ENCODE assay signal across 18 cellular contexts in the genomic region with DNA sequence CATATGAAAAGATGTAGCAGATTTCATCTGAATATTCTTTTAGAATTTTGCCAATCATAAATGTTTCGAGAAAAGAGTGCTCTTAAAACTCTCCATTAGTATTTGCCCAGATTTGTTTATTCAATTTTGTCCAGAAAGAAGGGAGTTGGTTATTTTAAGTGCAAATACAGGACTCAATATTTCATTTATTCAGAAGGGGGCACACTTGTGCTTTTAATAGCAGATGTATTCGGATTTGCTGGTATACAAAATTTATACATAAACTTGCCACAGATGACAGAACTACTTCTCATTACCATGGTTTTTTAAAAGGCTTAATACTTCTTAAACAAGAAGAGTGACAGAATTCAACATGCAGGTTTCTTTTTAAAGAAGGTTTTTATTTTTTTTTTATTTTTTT.
DNase-seq lines count a peak whose midpoint lies in the region; ATAC-seq and TF ChIP-seq lines count a peak whose summit lies in the region.
"Had no signal": no experiment of that assay in that cellular context is flagged by ENCODE, and none has a peak within 500 bp of the region (broad histone marks: within the 10 kb centered on the region; RNA-seq: fewer than 3 reads in every experiment).

No MANE protein-coding gene starts in this region.

- no peaks in the 10 kb centered on the region for H3K79me2 ChIP-seq in HCT116 (ENCODE audit: insufficient read depth, low read length)
- no peaks in the 10 kb centered on the region for H3K79me2 ChIP-seq in OCI-LY7 (ENCODE audit: insufficient read depth, low read depth, low read length)
- H3K79me2 ChIP-seq: parathyroid adenoma had no signal

- H3K27me3 ChIP-seq in HCT116 (ENCODE audit: insufficient read depth, low read length) = no peaks in the 10 kb centered on the region
- H3K27me3 ChIP-seq: gastroesophageal sphincter had no signal

- BruUV-seq in HCT116 (replicated peaks; lab: Mats Ljungman, UMichigan) (no TSS peak), OCI-LY7 (replicated peaks; lab: Mats Ljungman, UMichigan) (no TSS peak)

- ATAC-seq in HCT116 = no peak
- ATAC-seq: gastroesophageal sphincter had no signal

- POLR2A ChIA-PET in HCT116 (lab: Charles Lee) = no interaction called here
- POLR2A ChIA-PET in OCI-LY7 (lab: Charles Lee) = interaction anchor here (0.5 to 0.6 kb wide), 2 partner anchors 83 to 227 kb away, joined by 3 to 4 read pairs; no protein-coding TSS in a partner anchor

- CTCF ChIA-PET in HCT116 (lab: Charles Lee) = no interaction called here
- CTCF ChIA-PET in OCI-LY7 (lab: Charles Lee; ENCODE audit: unreplicated experiment) = no interaction called here

- H3K36me3 ChIP-seq in HCT116 (ENCODE audit: control insufficient read depth in 1 of 2, insufficient read depth in 2 of 2, low read length in 2 of 2) = no peaks in the 10 kb centered on the region
- no peaks in the 10 kb centered on the region for H3K36me3 ChIP-seq in OCI-LY7 (ENCODE audit: insufficient read depth, low read length)
- H3K36me3 ChIP-seq: gastroesophageal sphincter had no signal

- H3K27ac Mint-ChIP-seq in neural crest cell (ENCODE audit: unreplicated experiment) = no peak overlapping the region
- H3K27ac Mint-ChIP-seq in activated naive CD8-positive, alpha-beta T cell treated with anti-CD3 and anti-CD28 coated beads for 36 hours = no peak overlapping the region
- H3K27ac Mint-ChIP-seq: B cell had no signal

- H3K9me3 ChIP-seq in HCT116 (ENCODE audit: control insufficient read depth in 1 of 2, insufficient read depth in 1 of 2, low read depth in 1 of 2, low read length in 2 of 2) (no peaks in the 10 kb centered on the region), OCI-LY7 (ENCODE audit: low read length) (no peaks in the 10 kb centered on the region)
- H3K9me3 ChIP-seq: gastroesophageal sphincter had no signal

- no peaks in the 10 kb centered on the region for H3K27me3 Mint-ChIP-seq in neural crest cell (ENCODE audit: low read depth)
- H3K27me3 Mint-ChIP-seq in activated naive CD8-positive, alpha-beta T cell treated with anti-CD3 and anti-CD28 coated beads for 36 hours = no peaks in the 10 kb centered on the region

- H3K4me3 Mint-ChIP-seq in neural crest cell = no peak overlapping the region
- H3K4me3 Mint-ChIP-seq in activated naive CD8-positive, alpha-beta T cell treated with anti-CD3 and anti-CD28 coated beads for 36 hours = no peak overlapping the region
- H3K4me3 Mint-ChIP-seq: B cell had no signal

- no peak for TF ChIP-seq POLR2A in HCT116 (IDR thresholded peaks at IDR 0.05; ENCODE audit: borderline replicate concordance, extremely low read depth, insufficient read depth, insufficient read length)

- H3K9me2 ChIP-seq in HCT116 (ENCODE audit: insufficient read depth) (no peaks in the 10 kb centered on the region), OCI-LY7 (ENCODE audit: insufficient read depth, low read length) (no peaks in the 10 kb centered on the region)

- H3K27ac ChIP-seq in HCT116 (ENCODE audit: low read depth, low read length) = no peak overlapping the region
- no peak overlapping the region for H3K27ac ChIP-seq in OCI-LY7 (ENCODE audit: low read depth, low read length, poor library complexity, severe bottlenecking)
- H3K27ac ChIP-seq: gastroesophageal sphincter, parathyroid adenoma had no signal

- RAD21 ChIA-PET in HCT116 (lab: Charles Lee; ENCODE audit: low non-redundant PET in 1 of 2, low total read pairs in 2 of 2, uncharacterized antibody in 2 of 2, unreplicated experiment in 2 of 2) = no interaction called here

- H3K4me1 ChIP-seq in HCT116 (ENCODE audit: control insufficient read depth in 1 of 2, insufficient read depth in 2 of 2, low read length in 2 of 2) (no peaks in the 10 kb centered on the region), OCI-LY7 (ENCODE audit: insufficient read depth, low read length, poor library complexity, severe bottlenecking) (no peaks in the 10 kb centered on the region)
- H3K4me1 ChIP-seq: gastroesophageal sphincter, parathyroid adenoma had no signal

- no peak overlapping the region for H3K9ac ChIP-seq in HCT116 (ENCODE audit: low read length)
- H3K9ac ChIP-seq: parathyroid adenoma had no signal

- H3K36me3 Mint-ChIP-seq in neural crest cell (ENCODE audit: low read depth) = no peaks in the 10 kb centered on the region
- no peaks in the 10 kb centered on the region for H3K36me3 Mint-ChIP-seq in activated naive CD8-positive, alpha-beta T cell treated with anti-CD3 and anti-CD28 coated beads for 36 hours

- no peak overlapping the region for H3K4me2 ChIP-seq in HCT116 (ENCODE audit: low read length)
- no peak overlapping the region for H3K4me2 ChIP-seq in OCI-LY7 (ENCODE audit: low read length)

- H2AFZ ChIP-seq in HCT116 (ENCODE audit: low read depth, low read length, poor library complexity, severe bottlenecking) = no peak overlapping the region
- H2AFZ ChIP-seq in OCI-LY7 (ENCODE audit: low read length) = no peak overlapping the region
- H2AFZ ChIP-seq: parathyroid adenoma had no signal

- TF ChIP-seq CTCF in HCT116 (IDR thresholded peaks at IDR 0.05 in 2 of 3, conservative IDR thresholded peaks at IDR 0.05 in 1 of 3; ENCODE audit: borderline replicate concordance in 1 of 3, insufficient read depth in 1 of 3, low read depth in 2 of 3, low read length in 2 of 3) (no peak; a peak in 1 of 6 replicates), OCI-LY7 (conservative IDR thresholded peaks at IDR 0.05; ENCODE audit: low read length) (peak; percentile 43), choroid plexus epithelial cell (conservative IDR thresholded peaks at IDR 0.05; ENCODE audit: low read depth, low read length) (no peak), neural crest cell (conservative IDR thresholded peaks at IDR 0.05) (peak; percentile 43)

- intact Hi-C loops in HCT116 (cut with micrococcal nuclease) = loop anchor here (10.0 kb wide), 1 partner anchor 1366 kb away; no protein-coding TSS in a partner anchor
- intact Hi-C loops in OCI-LY7 (cut with micrococcal nuclease; ENCODE audit: unreplicated experiment) = loop anchor here (10.0 kb wide), 1 partner anchor 286 kb away; no protein-coding TSS in a partner anchor

- no peaks in the 10 kb centered on the region for H4K20me1 ChIP-seq in HCT116 (ENCODE audit: insufficient read depth)
- no peaks in the 10 kb centered on the region for H4K20me1 ChIP-seq in OCI-LY7 (ENCODE audit: insufficient read depth, low read length)

- peak; percentile 32 for TF ChIP-seq RAD21 in HCT116 (IDR thresholded peaks at IDR 0.05; ENCODE audit: low read depth)

- DNase-seq in HCT116 (ENCODE audit: low read depth, low spot score) (no peak), OCI-LY7 (ENCODE audit: low spot score) (no peak), choroid plexus epithelial cell (ENCODE audit: low read depth) (peak; percentile 1), neural crest cell (ENCODE audit: low read depth, low spot score) (no peak), HUDEP-2 (lab: John Stamatoyannopoulos, UW; ENCODE audit: unreplicated experiment in 76 of 76) (no peak), NCI-H1048 (lab: John Stamatoyannopoulos, UW) (no peak)
- no peak for DNase-seq in activated naive CD8-positive, alpha-beta T cell treated with anti-CD3 and anti-CD28 coated beads for 36 hours
- DNase-seq: activated CD4-positive, alpha-beta T cell treated with anti-CD3 and anti-CD28 coated beads, Interleukin-2, amount 50 U/mL, for 1 hour; activated naive CD4-positive, alpha-beta T cell; cortex of kidney; HCEC 1CT; KG1; NCI-H1105; NCI-H774; stimulated activated CD4-positive, alpha-beta T cell treated with anti-CD3 and anti-CD28 coated beads, Interleukin-2, amount 100 ng/mL, for 24 hours had no signal

- peaks cover 4% of the 10 kb centered on the region for H3K9me3 Mint-ChIP-seq in neural crest cell
- H3K9me3 Mint-ChIP-seq in activated naive CD8-positive, alpha-beta T cell treated with anti-CD3 and anti-CD28 coated beads for 36 hours = no peaks in the 10 kb centered on the region

- H3K4me3 ChIP-seq in HCT116 (replicated peaks in 1 of 2; ENCODE audit: low read depth in 1 of 2, low read length in 2 of 2) (no peak overlapping the region), OCI-LY7 (ENCODE audit: low read depth, low read length, poor library complexity, severe bottlenecking) (no peak overlapping the region), choroid plexus epithelial cell (ENCODE audit: low read depth, low read length) (no peak overlapping the region)
- H3K4me3 ChIP-seq: gastroesophageal sphincter had no signal

- H3K4me1 Mint-ChIP-seq in neural crest cell = no peaks in the 10 kb centered on the region
- H3K4me1 Mint-ChIP-seq in activated naive CD8-positive, alpha-beta T cell treated with anti-CD3 and anti-CD28 coated beads for 36 hours = no peaks in the 10 kb centered on the region
- H3K4me1 Mint-ChIP-seq: B cell had no signal

TF ChIP-seq in HCT116, 20 proteins besides CTCF, POLR2A, EP300 and RAD21:
- TF ChIP-seq SRF (IDR thresholded peaks at IDR 0.05; ENCODE audit: low read depth) (no peak), FOSL1 (IDR thresholded peaks at IDR 0.05; ENCODE audit: low read depth) (no peak), ELF1 (IDR thresholded peaks at IDR 0.05; ENCODE audit: borderline replicate concordance, low read depth) (no peak), EZH2phosphoT487 (IDR thresholded peaks at IDR 0.05; ENCODE audit: borderline replicate concordance) (no peak), SP1 (IDR thresholded peaks at IDR 0.05; ENCODE audit: low read depth) (no peak), SIN3A (IDR thresholded peaks at IDR 0.05; ENCODE audit: low read depth) (no peak)

Comparison
In these comparisons a context has a peak if more than half of its experiments do, and no peak if none do; other contexts are left out.
1. CTCF ChIP-seq: peak in OCI-LY7 (single experiment) and neural crest cell (single experiment); none in HCT116 (0 of 3) and choroid plexus epithelial cell (single experiment).